Comparison of ENCODE assay signal across 28 cellular contexts in the genomic region with DNA sequence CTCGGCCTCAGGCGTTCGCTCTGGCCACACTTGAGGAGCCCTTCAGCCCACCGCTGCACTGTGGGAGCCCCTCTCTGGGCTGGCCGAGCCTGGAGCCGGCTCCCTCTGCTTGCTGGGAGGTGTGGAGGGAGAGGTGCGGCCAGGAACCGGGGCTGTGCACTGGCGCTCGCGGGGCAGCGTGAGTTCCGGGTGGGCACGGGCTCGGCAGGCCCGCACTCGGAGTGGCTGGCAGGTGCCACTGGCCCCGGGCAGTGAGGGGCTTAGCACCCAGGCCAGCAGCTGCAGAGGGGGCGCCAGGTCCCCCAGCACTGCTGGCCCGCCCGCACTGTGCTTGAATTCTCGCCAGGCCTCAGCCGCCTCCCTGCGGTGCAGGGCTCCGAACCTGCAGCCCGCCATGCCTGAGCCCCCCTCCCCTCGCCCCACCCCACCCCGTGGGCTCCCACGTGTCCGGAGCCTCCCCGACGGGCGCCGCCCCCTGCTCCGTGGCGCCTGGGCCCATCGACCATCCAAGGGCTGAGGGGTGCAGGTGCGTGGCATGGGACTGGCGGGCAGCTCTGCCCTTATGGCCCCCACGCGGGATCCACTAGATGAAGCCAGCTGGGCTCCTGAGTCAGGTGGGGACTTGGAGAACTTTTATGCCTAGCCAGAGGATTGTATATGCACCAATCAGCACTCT.
"Had no signal": no experiment of that assay in that cellular context is flagged by ENCODE, and none has a peak within 500 bp of the region (broad histone marks: within the 10 kb centered on the region; RNA-seq: fewer than 3 reads in every experiment).

No MANE protein-coding gene starts in this region.

- H3K36me3 Mint-ChIP-seq: naive B cell; naive thymus-derived CD8-positive, alpha-beta T cell; natural killer cell treated with Interleukin-12 subunit alpha and Interleukin-12 subunit beta and Interleukin-15 and Interleukin-18, amount 100 ng/mL, for 72 hours; stimulated activated effector memory CD8-positive, alpha-beta T cell treated with anti-CD3 and anti-CD28 coated beads, Interleukin-12 subunit alpha, Interleukin-12 subunit beta, amount 100 ng/mL, for 72 hours; type B pancreatic cell had no signal

- H3K27me3 Mint-ChIP-seq: naive B cell; naive thymus-derived CD8-positive, alpha-beta T cell; natural killer cell treated with Interleukin-12 subunit alpha and Interleukin-12 subunit beta and Interleukin-15 and Interleukin-18, amount 100 ng/mL, for 72 hours; progenitor cell of endocrine pancreas; stimulated activated naive CD8-positive, alpha-beta T cell treated with anti-CD3 and anti-CD28 coated beads, Interleukin-15, Interleukin-2, amounts not matched to agents 100 ng/mL and 50 ng/mL, for 24 hours had no signal

- H3K9me3 Mint-ChIP-seq: natural killer cell treated with Interleukin-12 subunit alpha and Interleukin-12 subunit beta and Interleukin-15 and Interleukin-18, amount 100 ng/mL, for 72 hours; stimulated activated effector memory CD8-positive, alpha-beta T cell treated with anti-CD3 and anti-CD28 coated beads, Interleukin-12 subunit alpha, Interleukin-12 subunit beta, amount 100 ng/mL, for 72 hours; stimulated activated naive CD8-positive, alpha-beta T cell treated with anti-CD3 and anti-CD28 coated beads, Interleukin-15, Interleukin-2, amounts not matched to agents 100 ng/mL and 50 ng/mL, for 24 hours had no signal

- H3K4me1 Mint-ChIP-seq: naive B cell; stimulated activated effector memory CD8-positive, alpha-beta T cell treated with anti-CD3 and anti-CD28 coated beads, Interleukin-12 subunit alpha, Interleukin-12 subunit beta, amount 100 ng/mL, for 72 hours had no signal

- H3K4me3 Mint-ChIP-seq: naive B cell; naive thymus-derived CD8-positive, alpha-beta T cell; natural killer cell treated with Interleukin-12 subunit alpha and Interleukin-12 subunit beta and Interleukin-15 and Interleukin-18, amount 100 ng/mL, for 72 hours; nephron progenitor cell; neural crest cell; stimulated activated effector memory CD8-positive, alpha-beta T cell treated with anti-CD3 and anti-CD28 coated beads, Interleukin-12 subunit alpha, Interleukin-12 subunit beta, amount 100 ng/mL, for 72 hours; stimulated activated naive CD8-positive, alpha-beta T cell treated with anti-CD3 and anti-CD28 coated beads, Interleukin-15, Interleukin-2, amounts not matched to agents 100 ng/mL and 50 ng/mL, for 24 hours; type B pancreatic cell had no signal

- H3K27ac Mint-ChIP-seq: naive B cell; naive thymus-derived CD8-positive, alpha-beta T cell; natural killer cell treated with Interleukin-12 subunit alpha and Interleukin-12 subunit beta and Interleukin-15 and Interleukin-18, amount 100 ng/mL, for 72 hours; nephron progenitor cell; progenitor cell of endocrine pancreas; stimulated activated effector memory CD8-positive, alpha-beta T cell treated with anti-CD3 and anti-CD28 coated beads, Interleukin-12 subunit alpha, Interleukin-12 subunit beta, amount 100 ng/mL, for 72 hours; stimulated activated naive CD8-positive, alpha-beta T cell treated with anti-CD3 and anti-CD28 coated beads, Interleukin-15, Interleukin-2, amounts not matched to agents 100 ng/mL and 50 ng/mL, for 24 hours; type B pancreatic cell had no signal

- ATAC-seq: naive thymus-derived CD8-positive, alpha-beta T cell; natural killer cell treated with Interleukin-12 subunit alpha and Interleukin-12 subunit beta and Interleukin-15 and Interleukin-18, amount 100 ng/mL, for 72 hours; psoas muscle; right cardiac atrium; right lobe of liver; stimulated activated effector memory CD8-positive, alpha-beta T cell treated with anti-CD3 and anti-CD28 coated beads, Interleukin-12 subunit alpha, Interleukin-12 subunit beta, amount 100 ng/mL, for 72 hours; upper lobe of right lung had no signal

- DNase-seq: naive B cell; naive thymus-derived CD8-positive, alpha-beta T cell; nephron progenitor cell; occipital lobe; ovary; posterior cingulate gyrus; psoas muscle; right lobe of liver; sigmoid colon; small intestine; stimulated activated CD4-positive, alpha-beta T cell treated with anti-CD3 and anti-CD28 coated beads, Interleukin-15, amount 100 ng/mL, for 24 hours; stimulated activated CD4-positive, alpha-beta T cell treated with anti-CD3 and anti-CD28 coated beads, Interleukin-2, amount 100 ng/mL, for 24 hours; stimulated activated CD4-positive, alpha-beta T cell treated with anti-CD3 and anti-CD28 coated beads, Interleukin-2, amount 100 ng/mL, for 48 hours; stimulated activated CD4-positive, alpha-beta T cell treated with anti-CD3 and anti-CD28 coated beads, Interleukin-4, amount 100 ng/mL, for 24 hours; stimulated activated naive CD4-positive, alpha-beta T cell; substantia nigra; testis; tibial artery; transverse colon; upper lobe of right lung; uterus had no signal
